Comparison of ENCODE assay signal across 14 cellular contexts in the genomic region with DNA sequence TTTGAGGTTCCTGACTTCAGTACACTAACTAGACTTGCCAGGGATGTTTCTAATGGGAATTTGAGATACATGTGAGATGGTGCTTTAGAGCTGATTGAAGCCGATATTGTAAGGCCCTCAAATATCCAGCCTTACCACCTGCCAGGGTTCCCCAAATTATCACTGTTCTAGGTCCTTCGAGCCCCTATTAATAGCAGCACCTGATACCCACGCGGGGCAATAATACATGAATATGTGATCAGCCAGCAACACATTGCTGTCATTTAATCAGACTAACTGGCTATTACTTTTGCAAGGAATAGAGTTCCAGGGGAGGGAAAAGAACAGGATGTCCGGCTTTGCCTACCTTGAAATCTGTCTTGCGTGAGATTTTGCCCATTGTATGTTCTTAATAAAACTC. TPM values are rescaled to one million over a fixed set of nuclear protein-coding genes. Genes with fewer than 3 reads are reported as not detected.
DNase-seq lines count a peak whose midpoint lies in the region; ATAC-seq and TF ChIP-seq lines count a peak whose summit lies in the region.
"Had no signal": no experiment of that assay in that cellular context is flagged by ENCODE, and none has a peak within 500 bp of the region (broad histone marks: within the 10 kb centered on the region; RNA-seq: fewer than 3 reads in every experiment).

No MANE protein-coding gene starts in this region.

- H4K20me1 ChIP-seq in Karpas-422 (ENCODE audit: insufficient read depth, low read depth, low read length): 0 out of 2 replicates have a peak, but pooled peaks cover 4% of the 10 kb centered on the region

- DNase-seq in activated CD4-positive, alpha-beta T cell treated with anti-CD3 and anti-CD28 coated beads, Interleukin-2, amount 10 ng/mL, durations not matched to agents 7 days and 5 days: no peak
- no peak for DNase-seq in activated CD4-positive, alpha-beta T cell treated with anti-CD3 and anti-CD28 coated beads, Interleukin-2, amount 50 U/mL, for 1 hour
- DNase-seq in Karpas-422 (no peak), gastrocnemius medialis (no peak), Calu3 (no peak), esophagus muscularis mucosa (ENCODE audit: extremely low spot score) (no peak)
- no peak for DNase-seq in stimulated activated CD4-positive, alpha-beta T cell treated with anti-CD3 and anti-CD28 coated beads, Interleukin-12 subunit alpha, Interleukin-12 subunit beta, amount 100 ng/mL, for 4 hours
- DNase-seq: COR-L47, glutamatergic neuron, MM.1S, RPMI8226 had no signal

- BruUV-seq in Calu3 (replicated peaks; lab: Mats Ljungman, UMichigan): no TSS peak

- WGBS in esophagus muscularis mucosa: 92% methylated on average over 6 of the region's 6 CpGs

- CTCF ChIA-PET in activated CD4-positive, alpha-beta T cell treated with anti-CD3 and anti-CD28 coated beads, Interleukin-2, amount 10 ng/mL, durations not matched to agents 7 days and 5 days (lab: Charles Lee): interaction anchor here (0.9 to 1.1 kb wide), 2 partner anchors 15 to 34 kb away, joined by 3 read pairs; no protein-coding TSS in a partner anchor
- CTCF ChIA-PET in Calu3 (lab: Charles Lee): no interaction called here

- no peaks in the 10 kb centered on the region for H3K9me3 Mint-ChIP-seq in activated CD4-positive, alpha-beta T cell treated with anti-CD3 and anti-CD28 coated beads, Interleukin-2, amount 10 ng/mL, durations not matched to agents 7 days and 5 days
- no peaks in the 10 kb centered on the region for H3K9me3 Mint-ChIP-seq in Calu3 (ENCODE audit: low read depth, unreplicated experiment)

- no peaks in the 10 kb centered on the region for H3K27me3 Mint-ChIP-seq in activated CD4-positive, alpha-beta T cell treated with anti-CD3 and anti-CD28 coated beads, Interleukin-2, amount 10 ng/mL, durations not matched to agents 7 days and 5 days
- H3K27me3 Mint-ChIP-seq in Calu3 (ENCODE audit: unreplicated experiment): no peaks in the 10 kb centered on the region

- H3K9me2 ChIP-seq in Karpas-422 (replicated peaks; ENCODE audit: insufficient read depth, low read length): no peaks in the 10 kb centered on the region

- H3K79me2 ChIP-seq in Karpas-422 (ENCODE audit: low read length): peaks cover 10% of the 10 kb centered on the region; the same call in 1 of the 2 replicates

- H3K27ac Mint-ChIP-seq in activated CD4-positive, alpha-beta T cell treated with anti-CD3 and anti-CD28 coated beads, Interleukin-2, amount 10 ng/mL, durations not matched to agents 7 days and 5 days: peak overlapping the region; percentile 95
- H3K27ac Mint-ChIP-seq in Calu3 (ENCODE audit: unreplicated experiment): no peak overlapping the region

- H3K36me3 ChIP-seq in Karpas-422 (ENCODE audit: insufficient read depth, low read length) (peaks cover 39% of the 10 kb centered on the region), gastrocnemius medialis (peaks cover 0 to 15% of the 10 kb centered on the region in 2 donors), esophagus muscularis mucosa (peaks cover 0 to 72% (median 8%) of the 10 kb centered on the region in 4 donors)

- H3K4me3 ChIP-seq in Karpas-422 (ENCODE audit: low read length) (peak overlapping the region; percentile 41; the same call in 1 of the 2 replicates), gastrocnemius medialis (peak overlapping the region in 3 of 4 donors; percentile 11 to 73 (median 24)), esophagus muscularis mucosa (peak overlapping the region in 2 of 4 donors; percentile 15 to 33)
- H3K4me3 ChIP-seq: A549 had no signal

- no peak overlapping the region for H2AFZ ChIP-seq in Karpas-422 (ENCODE audit: low read length)

- POLR2A ChIA-PET in activated CD4-positive, alpha-beta T cell treated with anti-CD3 and anti-CD28 coated beads, Interleukin-2, amount 10 ng/mL, durations not matched to agents 7 days and 5 days (lab: Charles Lee): no interaction called here

- TF ChIP-seq CTCF in gastrocnemius medialis (IDR thresholded peaks at IDR 0.05 in 4 of 5, conservative IDR thresholded peaks at IDR 0.05 in 1 of 5): no peak
- TF ChIP-seq CTCF in Calu3 (IDR thresholded peaks at IDR 0.05; ENCODE audit: unreplicated experiment): no peak
- no peak for TF ChIP-seq CTCF in esophagus muscularis mucosa (IDR thresholded peaks at IDR 0.05)

- ATAC-seq in gastrocnemius medialis: no peak
- ATAC-seq: A549 had no signal

- in situ Hi-C loops in gastrocnemius medialis (cut with MboI; ENCODE audit: low sequenced_read_pairs in 4 of 4): loop anchor here in 2 of 4 donors (25.0 kb wide), 2 partner anchors 175 to 200 kb away; no protein-coding TSS in a partner anchor

- peak overlapping the region; percentile 53 for H3K9ac ChIP-seq in Karpas-422 (ENCODE audit: low read length)

- no peak for TF ChIP-seq POLR2A in gastrocnemius medialis (IDR thresholded peaks at IDR 0.05)
- TF ChIP-seq POLR2A in esophagus muscularis mucosa (IDR thresholded peaks at IDR 0.05; ENCODE audit: low read depth): no peak

- no peak for TF ChIP-seq EP300 in esophagus muscularis mucosa (IDR thresholded peaks at IDR 0.05)

- H3K4me1 ChIP-seq in Karpas-422 (ENCODE audit: low read length) (peaks cover 97% of the 10 kb centered on the region), gastrocnemius medialis (peaks cover 11 to 15% of the 10 kb centered on the region in 2 donors), esophagus muscularis mucosa (peaks cover 30 to 66% (median 63%) of the 10 kb centered on the region in 4 donors)
- H3K4me1 ChIP-seq: A549 had no signal

- H3K27ac ChIP-seq in Karpas-422 (ENCODE audit: low read length): peak overlapping the region; percentile 96
- H3K27ac ChIP-seq in cingulate gyrus (ENCODE audit: low read depth, low read length): peak overlapping the region; percentile 61
- H3K27ac ChIP-seq in gastrocnemius medialis: peak overlapping the region; percentile 27 to 59 (median 47)
- no peak overlapping the region for H3K27ac ChIP-seq in esophagus muscularis mucosa (replicated peaks in 1 of 4)
- H3K27ac ChIP-seq: A549, epithelial cell of prostate had no signal

- peak overlapping the region; percentile 66 for H3K4me2 ChIP-seq in Karpas-422 (ENCODE audit: low read depth, low read length, poor library complexity, severe bottlenecking)
- H3K4me2 ChIP-seq: A549 had no signal

- intact Hi-C loops in gastrocnemius medialis (cut with DNase I; ENCODE audit: low total_unique reads): no loop called here
- intact Hi-C loops in Calu3 (cut with micrococcal nuclease; ENCODE audit: unreplicated experiment): no loop called here
- intact Hi-C loops in esophagus muscularis mucosa (cut with DNase I): no loop called here

- peak overlapping the region; percentile 71 for H3K4me3 Mint-ChIP-seq in activated CD4-positive, alpha-beta T cell treated with anti-CD3 and anti-CD28 coated beads, Interleukin-2, amount 10 ng/mL, durations not matched to agents 7 days and 5 days
- H3K4me3 Mint-ChIP-seq in Calu3 (ENCODE audit: low read depth, unreplicated experiment): no peak overlapping the region

- H3K9me3 ChIP-seq in Karpas-422 (ENCODE audit: low read length): no peaks in the 10 kb centered on the region
- no peaks in the 10 kb centered on the region for H3K9me3 ChIP-seq in gastrocnemius medialis
- no peaks in the 10 kb centered on the region for H3K9me3 ChIP-seq in esophagus muscularis mucosa
- H3K9me3 ChIP-seq: A549 had no signal

- peaks cover 63% of the 10 kb centered on the region for H3K36me3 Mint-ChIP-seq in activated CD4-positive, alpha-beta T cell treated with anti-CD3 and anti-CD28 coated beads, Interleukin-2, amount 10 ng/mL, durations not matched to agents 7 days and 5 days (ENCODE audit: low read depth)
- peaks cover 5% of the 10 kb centered on the region for H3K36me3 Mint-ChIP-seq in Calu3 (ENCODE audit: insufficient read depth, unreplicated experiment)

- H3K27me3 ChIP-seq in Karpas-422 (ENCODE audit: low read length): no peaks in the 10 kb centered on the region
- H3K27me3 ChIP-seq in gastrocnemius medialis: peaks cover 21 to 26% (median 25%) of the 10 kb centered on the region in 3 donors
- H3K27me3 ChIP-seq in esophagus muscularis mucosa: peaks cover 0 to 43% (median 3%) of the 10 kb centered on the region in 4 donors

- peaks cover 83% of the 10 kb centered on the region for H3K4me1 Mint-ChIP-seq in activated CD4-positive, alpha-beta T cell treated with anti-CD3 and anti-CD28 coated beads, Interleukin-2, amount 10 ng/mL, durations not matched to agents 7 days and 5 days
- H3K4me1 Mint-ChIP-seq in Calu3 (ENCODE audit: low read depth, unreplicated experiment): peaks cover 9% of the 10 kb centered on the region

RNA-seq across cellular contexts. Expression of a gene that starts 5.1 kb away (rescaled TPM):
- total RNA-seq in activated CD4-positive, alpha-beta T cell treated with anti-CD3 and anti-CD28 coated beads, Interleukin-2, amount 10 ng/mL, durations not matched to agents 7 days and 5 days: 10 to 100 TPM; 39.2 to 40.8 TPM
- 69.3 and 109 TPM in 2 replicates for total RNA-seq in Karpas-422 (2014; rRNA removed; shearing (Covaris generic); ENCODE audit: low replicate concordance)
- total RNA-seq in gastrocnemius medialis: 100 to 1,000 TPM in 2 of 4 donors, 10 to 100 TPM in 2; 56.1 to 135 (median 92.0) TPM
- total RNA-seq in Calu3 (2022): 0.93 and 1.7 TPM in 2 replicates
- 100 to 1,000 TPM in 1 of 4 donors, 10 to 100 TPM in 3; 56.5 to 142 (median 77.1) TPM for total RNA-seq in esophagus muscularis mucosa

Comparison
In these comparisons a context has a peak if more than half of its experiments do, and no peak if none do; other contexts are left out.
1. H3K27ac ChIP-seq: peak in Karpas-422 (single experiment), cingulate gyrus (single experiment) and gastrocnemius medialis (4 of 4); none in esophagus muscularis mucosa (0 of 4).
2. RNA of a gene that starts 5.1 kb away (total RNA-seq): 56.1 to 135 TPM in gastrocnemius medialis, 56.5 to 142 TPM in esophagus muscularis mucosa, 69.3 to 109 TPM in Karpas-422 and 39.2 to 40.8 TPM in activated CD4-positive, alpha-beta T cell treated with anti-CD3 and anti-CD28 coated beads, Interleukin-2, amount 10 ng/mL, durations not matched to agents 7 days and 5 days; 0.93 to 1.7 TPM in Calu3; every median in the first group is over 10 times any median in the second.